ENCODE assay signal across 22 cellular contexts in the genomic region with DNA sequence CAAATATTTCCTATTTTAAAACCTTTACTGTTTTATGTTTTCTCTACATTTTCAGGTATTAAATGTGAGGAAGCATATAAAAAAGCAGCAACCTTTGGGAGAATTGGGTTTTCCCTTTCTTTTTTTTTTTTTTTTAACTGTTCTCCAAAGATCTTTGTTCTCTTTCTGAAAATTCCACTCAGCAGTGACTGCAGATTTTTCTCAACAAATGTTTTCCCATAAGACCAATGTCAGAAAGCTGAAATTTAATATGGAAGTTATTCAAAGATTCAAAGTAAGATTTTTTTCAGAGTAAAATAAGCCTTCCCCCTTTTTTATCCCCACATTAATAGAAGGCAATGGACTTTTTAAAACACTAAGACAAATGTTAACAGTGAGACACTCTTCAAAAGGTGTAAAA.
A peak's percentile ranks its signal among the peaks of the same experiment; 100 is the strongest.
DNase-seq lines count a peak whose midpoint lies in the region; ATAC-seq and TF ChIP-seq lines count a peak whose summit lies in the region.
"Had no signal": no experiment of that assay in that cellular context is flagged by ENCODE, and none has a peak within 500 bp of the region (broad histone marks: within the 10 kb centered on the region; RNA-seq: fewer than 3 reads in every experiment).

No MANE protein-coding gene starts in this region.

- H3K4ac ChIP-seq in mesenchymal stem cell (ENCODE audit: low read depth in 1 of 2, low read length in 2 of 2): no peak overlapping the region

- CTCF ChIA-PET in MCF 10A (lab: Yijun Ruan, JAX): interaction anchor here (0.6 to 0.7 kb wide), 2 partner anchors 29 to 106 kb away, joined by 3 read pairs; no protein-coding TSS in a partner anchor

- no peaks in the 10 kb centered on the region for H3K36me3 ChIP-seq in breast epithelium
- no peaks in the 10 kb centered on the region for H3K36me3 ChIP-seq in mesenchymal stem cell (ENCODE audit: control insufficient read depth in 1 of 2, insufficient read depth in 2 of 2, low read depth in 1 of 2, low read length in 2 of 2)
- H3K36me3 ChIP-seq: MG63 had no signal

- H3K18ac ChIP-seq in mesenchymal stem cell (ENCODE audit: low read depth in 1 of 2, low read length in 2 of 2): no peak overlapping the region

- no peaks in the 10 kb centered on the region for H3K36me3 Mint-ChIP-seq in MCF 10A (ENCODE audit: insufficient read depth, unreplicated experiment)
- H3K36me3 Mint-ChIP-seq in naive thymus-derived CD8-positive, alpha-beta T cell: peaks cover 3 to 31% (median 14%) of the 10 kb centered on the region in 3 donors

- H3K23ac ChIP-seq in mesenchymal stem cell (ENCODE audit: low read length in 2 of 2): no peak overlapping the region

- no peak overlapping the region for H2BK120ac ChIP-seq in mesenchymal stem cell (ENCODE audit: low read depth, low read length)

- H2BK5ac ChIP-seq in mesenchymal stem cell (ENCODE audit: low read depth, low read length, poor library complexity, severe bottlenecking): no peak overlapping the region

- H3K4me3 Mint-ChIP-seq in MCF 10A (ENCODE audit: unreplicated experiment): no peak overlapping the region
- no peak overlapping the region for H3K4me3 Mint-ChIP-seq in naive thymus-derived CD8-positive, alpha-beta T cell

- H3K4me1 ChIP-seq in breast epithelium (no peaks in the 10 kb centered on the region), mesenchymal stem cell (ENCODE audit: control insufficient read depth, insufficient read depth, low read depth, low read length) (peaks cover 5% of the 10 kb centered on the region)

- in situ Hi-C loops in SK-MEL-5 (cut with HindIII; ENCODE audit: low pct_unique_long_range_greater_than_20kb, low sequenced_read_pairs): no loop called here

- H2AFZ ChIP-seq in mesenchymal stem cell (ENCODE audit: low read depth, low read length): no peak overlapping the region

- H3K27me3 ChIP-seq in breast epithelium (no peaks in the 10 kb centered on the region), mesenchymal stem cell (ENCODE audit: control insufficient read depth in 1 of 2, insufficient read depth in 1 of 2, low read length in 2 of 2) (no peaks in the 10 kb centered on the region)
- H3K27me3 ChIP-seq: MG63 had no signal

- H3K27me3 Mint-ChIP-seq in MCF 10A (ENCODE audit: insufficient read depth, unreplicated experiment): no peaks in the 10 kb centered on the region
- no peaks in the 10 kb centered on the region for H3K27me3 Mint-ChIP-seq in naive thymus-derived CD8-positive, alpha-beta T cell

- peak overlapping the region; percentile 86 for H3K9ac ChIP-seq in mesenchymal stem cell (ENCODE audit: low read length)

- peak overlapping the region; percentile 18 for H3K27ac Mint-ChIP-seq in MCF 10A (ENCODE audit: low read depth, unreplicated experiment)
- H3K27ac Mint-ChIP-seq in naive thymus-derived CD8-positive, alpha-beta T cell: no peak overlapping the region

- H2BK12ac ChIP-seq in mesenchymal stem cell (ENCODE audit: low read length in 2 of 2): no peak overlapping the region

- POLR2A ChIA-PET in MCF 10A (lab: Yijun Ruan, JAX): no interaction called here
- POLR2A ChIA-PET in naive thymus-derived CD8-positive, alpha-beta T cell (lab: Charles Lee): interaction anchor here (0.7 kb wide), 1 partner anchor 93 kb away, joined by 4 read pairs; no protein-coding TSS in a partner anchor

- ATAC-seq in naive thymus-derived CD8-positive, alpha-beta T cell: no peak
- ATAC-seq: GM12878 had no signal

- DNase-seq in MCF 10A (ENCODE audit: unreplicated experiment): no peak
- no peak for DNase-seq in breast epithelium (ENCODE audit: low spot score in 2 of 2)
- DNase-seq in SK-MEL-5 (ENCODE audit: low read depth, low spot score): peak; percentile 26
- no peak for DNase-seq in mesenchymal stem cell
- no peak for DNase-seq in Ammon's horn (ENCODE audit: low spot score)
- no peak for DNase-seq in dermis blood vessel endothelial cell
- DNase-seq in kidney glomerular epithelial cell (lab: John Stamatoyannopoulos, UW): no peak
- DNase-seq in naive thymus-derived CD8-positive, alpha-beta T cell: no peak
- DNase-seq: 8988T; COR-L47; KG1; MG63; NCI-H1092 treated with DMSO at 0.1 percent for 48 hours; NCI-H1694; NCI-H2107; NCI-H345; NCI-H526 treated with DMSO at 0.1 percent for 48 hours; NK-92 treated with Interleukin-12 subunit alpha and Interleukin-12 subunit beta, amount 100 ng/mL, for 24 hours; Right ventricle myocardium superior had no signal

- H4K8ac ChIP-seq in mesenchymal stem cell (ENCODE audit: low read length): no peak overlapping the region

- no peak overlapping the region for H3K4me3 ChIP-seq in breast epithelium
- H3K4me3 ChIP-seq in mesenchymal stem cell (ENCODE audit: insufficient read depth in 1 of 2, low read depth in 1 of 2, low read length in 2 of 2): no peak overlapping the region
- H3K4me3 ChIP-seq: GM12878, MG63 had no signal

- H3K14ac ChIP-seq in mesenchymal stem cell (ENCODE audit: low read length in 2 of 2): no peak overlapping the region

- peaks cover 14% of the 10 kb centered on the region for H3K79me1 ChIP-seq in mesenchymal stem cell (replicated peaks; ENCODE audit: low read length, poor library complexity, severe bottlenecking)

- H3K9me3 Mint-ChIP-seq in MCF 10A (ENCODE audit: unreplicated experiment): no peaks in the 10 kb centered on the region
- peaks cover 0 to 1% (median 0%) of the 10 kb centered on the region in 9 donors for H3K9me3 Mint-ChIP-seq in naive thymus-derived CD8-positive, alpha-beta T cell

- no peak overlapping the region for H3K4me2 ChIP-seq in mesenchymal stem cell (ENCODE audit: low read length, poor library complexity, severe bottlenecking)

- no TSS peak for BruUV-seq in MCF 10A (replicated peaks; lab: Mats Ljungman, UMichigan)

- H3K4me1 Mint-ChIP-seq in MCF 10A (ENCODE audit: insufficient read depth, unreplicated experiment): peaks cover 39% of the 10 kb centered on the region
- H3K4me1 Mint-ChIP-seq in naive thymus-derived CD8-positive, alpha-beta T cell: peaks cover 0 to 15% (median 2%) of the 10 kb centered on the region in 4 donors

- intact Hi-C loops in MCF 10A (cut with micrococcal nuclease): no loop called here
- intact Hi-C loops in breast epithelium (cut with DNase I; ENCODE audit: low total_unique reads): loop anchor here (10.0 kb wide), 1 partner anchor 378 kb away; no protein-coding TSS in a partner anchor

- H3K9me3 ChIP-seq in breast epithelium (no peaks in the 10 kb centered on the region), mesenchymal stem cell (ENCODE audit: control insufficient read depth, low read length) (peaks cover 4% of the 10 kb centered on the region)

- no peak overlapping the region for H2AK5ac ChIP-seq in mesenchymal stem cell (ENCODE audit: low read length, severe bottlenecking)

- TF ChIP-seq CTCF in MCF 10A (IDR thresholded peaks at IDR 0.05; ENCODE audit: unreplicated experiment) (no peak), breast epithelium (IDR thresholded peaks at IDR 0.05) (no peak)

- H4K91ac ChIP-seq in mesenchymal stem cell (ENCODE audit: low read length): no peak overlapping the region

- no peak overlapping the region for H2BK15ac ChIP-seq in mesenchymal stem cell (ENCODE audit: low read depth, poor library complexity, severe bottlenecking)

- no peak for TF ChIP-seq POLR2A in breast epithelium (IDR thresholded peaks at IDR 0.05)

- H3K27ac ChIP-seq in breast epithelium (no peak overlapping the region), mesenchymal stem cell (ENCODE audit: low read length, poor library complexity, severe bottlenecking) (no peak overlapping the region)
- H3K27ac ChIP-seq: C4-2B, HL-60 had no signal
